In genomic region chr7:5276611-5277010, GRCh38 we compare ENCODE assay signal across 28 cellular contexts.
"Had no signal": no experiment of that assay in that cellular context is flagged by ENCODE, and none has a peak within 500 bp of the region (broad histone marks: within the 10 kb centered on the region; RNA-seq: fewer than 3 reads in every experiment).

No MANE protein-coding gene starts in this region.

- H3K9me3 ChIP-seq: heart left ventricle, psoas muscle, suprapubic skin, tibial artery, upper lobe of right lung had no signal

- DNase-seq: activated CD4-positive, alpha-beta memory T cell treated with anti-CD3 and anti-CD28 coated beads for 36 hours; activated CD4-positive, alpha-beta T cell treated with anti-CD3 and anti-CD28 coated beads, Interleukin-2, amount 10 ng/mL, durations not matched to agents 24 days and 14 days; activated CD4-positive, CD25-positive, alpha-beta regulatory T cell treated with anti-CD3 and anti-CD28 coated beads, Interleukin-2, amount 50 U/mL, for 72 hours; activated CD8-positive, alpha-beta memory T cell treated with anti-CD3 and anti-CD28 coated beads, Interleukin-2, amount 50 U/mL, for 4 hours; activated gamma-delta T cell treated with Interleukin-2 at 50 U/mL for 16 hours; activated naive CD4-positive, alpha-beta T cell treated with anti-CD3 and anti-CD28 coated beads, Interleukin-2, amount 50 U/mL, for 16 hours; activated T-cell treated with anti-CD3 and anti-CD28 coated beads, Interleukin-2, amount 50 U/mL, for 24 hours; amniotic stem cell; caudate nucleus; foreskin fibroblast; heart left ventricle; hypothalamus; immature natural killer cell; kidney; left colon; mammary epithelial cell; naive B cell; nephron progenitor cell; psoas muscle; stimulated activated CD4-positive, alpha-beta T cell treated with anti-CD3 and anti-CD28 coated beads, Interleukin-15, amount 100 ng/mL, for 24 hours; stimulated activated naive CD4-positive, alpha-beta T cell; T-helper 9 cell; tibial artery; upper lobe of right lung had no signal

- H3K4me1 ChIP-seq: parathyroid adenoma, psoas muscle, suprapubic skin, tibial artery, upper lobe of right lung had no signal

- H3K27me3 ChIP-seq: suprapubic skin, upper lobe of right lung had no signal

- H3K4me3 ChIP-seq: heart left ventricle, psoas muscle, smooth muscle cell, suprapubic skin, tibial artery, upper lobe of right lung had no signal

- H3K36me3 ChIP-seq: heart left ventricle, suprapubic skin, tibial artery, upper lobe of right lung had no signal

- ATAC-seq: esophagus mucosa, heart left ventricle, left colon, psoas muscle, upper lobe of right lung had no signal

- H3K27ac ChIP-seq: heart left ventricle, parathyroid adenoma, psoas muscle, suprapubic skin, tibial artery, upper lobe of right lung had no signal
